In genomic region chr1:94154989-94155388, GRCh38 we compare ENCODE assay signal across 17 cellular contexts. TPM values are rescaled to one million over a fixed set of nuclear protein-coding genes. Genes with fewer than 3 reads are reported as not detected.
A peak's percentile ranks its signal among the peaks of the same experiment; 100 is the strongest.
DNase-seq lines count a peak whose midpoint lies in the region; ATAC-seq lines count a peak whose summit lies in the region.
"Had no signal": no experiment of that assay in that cellular context is flagged by ENCODE, and none has a peak within 500 bp of the region (broad histone marks: within the 10 kb centered on the region; RNA-seq: fewer than 3 reads in every experiment).

No MANE protein-coding gene starts in this region.

- DNase-seq in Right ventricle myocardium superior: no peak
- no peak for DNase-seq in Right ventricle myocardium inferior (ENCODE audit: missing footprints)
- DNase-seq in lung microvascular endothelial cell (ENCODE audit: low read depth in 2 of 2): peak; percentile 45 to 48
- peak; percentile 73 for DNase-seq in smooth muscle cell of the brain vasculature (ENCODE audit: low read depth, low spot score)
- no peak for DNase-seq in HK-2 (ENCODE audit: unreplicated experiment)
- DNase-seq in OCI-M2 (lab: John Stamatoyannopoulos, UW; ENCODE audit: unreplicated experiment): no peak
- DNase-seq: DMS 273 treated with DMSO at 0.1 percent for 48 hours, MM.1S, NCI-H1105, NCI-H1694 treated with DMSO at 0.1 percent for 48 hours, NCI-H446, NCI-H748 treated with DMSO at 0.1 percent for 48 hours, SHP77 had no signal

- ATAC-seq in Right ventricle myocardium superior (ENCODE audit: poor library complexity): peak; percentile 27
- no peak for ATAC-seq in Right ventricle myocardium inferior
- no peak for ATAC-seq in GM18502 (IDR thresholded peaks at IDR 0.05; ENCODE audit: poor library complexity, unreplicated experiment)

- peak overlapping the region; percentile 39 for H3K27ac ChIP-seq in cingulate gyrus (ENCODE audit: low read depth, low read length)
- H3K27ac ChIP-seq: 22Rv1; BLaER1 treated with 17β-estradiol and CSF1 and Interleukin-3, amounts not matched to agents 10 nM and 100 nM had no signal

- intact Hi-C loops in Right ventricle myocardium superior (cut with DNase I): no loop called here
- intact Hi-C loops in Right ventricle myocardium inferior (cut with DNase I): no loop called here

RNA-seq across cellular contexts. Expression of gene ABCA4, which starts 34.0 kb away (rescaled TPM):
- total RNA-seq in Right ventricle myocardium superior (0.08 TPM), Right ventricle myocardium inferior (0.11 TPM), lung microvascular endothelial cell (60.8 and 487 TPM in 2 replicates)

Comparison
In these comparisons a context has a peak if more than half of its experiments do, and no peak if none do; other contexts are left out.
1. DNase-seq: peak in lung microvascular endothelial cell (2 of 2) and smooth muscle cell of the brain vasculature (single experiment); none in Right ventricle myocardium superior (single experiment), Right ventricle myocardium inferior (single experiment), HK-2 (single experiment) and OCI-M2 (single experiment).
2. RNA of gene ABCA4, which starts 34.0 kb away (total RNA-seq): 60.8 to 487 TPM in lung microvascular endothelial cell; 0.11 TPM in Right ventricle myocardium inferior (single experiment) and 0.08 TPM in Right ventricle myocardium superior (single experiment); every median in the first group is over 10 times any median in the second.